Comparison of ENCODE assay signal across 7 cellular contexts in genomic region chr10:25297466-25297865, GRCh38.
"Had no signal": no experiment of that assay in that cellular context is flagged by ENCODE, and none has a peak within 500 bp of the region (broad histone marks: within the 10 kb centered on the region; RNA-seq: fewer than 3 reads in every experiment).

No MANE protein-coding gene starts in this region.

- H3K4me3 ChIP-seq: GM23248, HAP-1 had no signal

- DNase-seq: GM23248, GOT3, H7, HFFc6, IMR-90 had no signal

- H3K4me1 ChIP-seq: HAP-1 had no signal

- H3K27ac ChIP-seq: GM23248 had no signal

- ATAC-seq: HCT116 had no signal

- H3K4me3 Mint-ChIP-seq: HFFc6 had no signal

- H3K9me3 ChIP-seq: HAP-1 had no signal

- H3K36me3 ChIP-seq: HAP-1 had no signal

- H3K27ac Mint-ChIP-seq: HFFc6 had no signal
